18 cellular contexts compared by ENCODE assay signal in genomic region chr11:112770017-112770416, GRCh38.
"Had no signal": no experiment of that assay in that cellular context is flagged by ENCODE, and none has a peak within 500 bp of the region (broad histone marks: within the 10 kb centered on the region; RNA-seq: fewer than 3 reads in every experiment).

No MANE protein-coding gene starts in this region.

- DNase-seq: activated CD4-positive, alpha-beta T cell treated with anti-CD3 and anti-CD28 coated beads for 36 hours; activated CD4-positive, alpha-beta T cell treated with anti-CD3 and anti-CD28 coated beads, Interleukin-2, amount 50 U/mL, for 48 hours; activated gamma-delta T cell treated with Interleukin-2 at 50 U/mL for 16 hours; activated T-cell treated with anti-CD3 and anti-CD28 coated beads for 4 hours; amniotic stem cell; cerebellar nuclear complex; effector memory CD4-positive, alpha-beta T cell; mesenchymal stem cell; naive thymus-derived CD8-positive, alpha-beta T cell; retina; stimulated activated CD4-positive, alpha-beta T cell treated with anti-CD3 and anti-CD28 coated beads, Interleukin-12 subunit alpha, Interleukin-12 subunit beta, amount 100 ng/mL, for 4 hours; stimulated activated CD4-positive, alpha-beta T cell treated with anti-CD3 and anti-CD28 coated beads, Interleukin-1b, Interleukin-23, amount 100 ng/mL, for 48 hours; stimulated activated CD8-positive, alpha-beta memory T cell treated with anti-CD3 and anti-CD28 coated beads, Interleukin-4, amount 100 ng/mL, for 48 hours; stimulated activated naive CD4-positive, alpha-beta T cell; WERI-Rb-1 had no signal

- ATAC-seq: activated CD4-positive, alpha-beta T cell treated with anti-CD3 and anti-CD28 coated beads for 36 hours; naive thymus-derived CD8-positive, alpha-beta T cell had no signal

- H3K27me3 ChIP-seq: body of pancreas, esophagus muscularis mucosa, tibial nerve had no signal

- H3K27ac ChIP-seq: body of pancreas, esophagus muscularis mucosa, WERI-Rb-1 had no signal
